In the genomic region with DNA sequence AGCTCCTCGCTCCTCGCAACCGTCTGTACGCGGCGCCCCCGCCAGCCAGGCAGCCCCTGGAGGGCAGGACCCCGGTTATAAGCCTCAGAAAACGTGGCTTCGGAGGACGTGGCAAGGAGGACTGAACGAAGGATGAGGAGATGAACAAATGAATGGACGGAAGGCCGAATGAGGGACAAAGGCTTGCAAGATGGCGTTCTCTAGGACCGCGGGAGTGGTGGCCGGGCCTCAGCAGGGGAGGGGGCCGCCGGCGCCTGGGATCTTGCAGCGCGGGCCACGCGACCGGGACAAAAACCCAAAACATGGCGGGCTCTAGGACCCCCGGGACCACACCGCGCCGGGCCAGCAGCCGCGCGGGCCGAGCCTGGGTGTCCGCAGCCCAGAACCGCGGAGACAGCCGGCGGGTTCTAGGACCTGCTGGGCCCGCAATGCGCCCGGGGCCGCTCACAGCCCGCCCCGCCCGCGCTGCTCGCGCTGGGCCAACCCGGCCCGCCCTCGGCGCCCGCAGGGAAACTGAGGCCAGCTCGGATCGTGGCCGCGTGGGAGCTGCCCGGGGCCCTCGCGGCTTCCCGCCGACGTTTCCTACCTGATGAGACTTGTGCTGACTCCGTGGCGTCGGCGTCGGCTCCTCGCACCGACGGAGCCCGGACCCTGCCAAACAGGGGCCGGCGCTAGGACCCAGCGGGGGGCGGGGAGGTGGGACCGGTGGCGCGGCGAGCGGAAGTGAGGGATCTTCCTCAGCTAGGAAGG, we compare ENCODE assay signal across 1 cellular context.
TF ChIP-seq lines count a peak whose summit lies in the region.

No MANE protein-coding gene starts in this region.

TF ChIP-seq in SK-N-SH treated with all-trans-retinoic acid at 6 μM for 48 hours, 23 proteins besides CTCF, POLR2A, EP300 and RAD21 (continued from another document):
- TF ChIP-seq POU6F1 (CRISPR knock-in tag; IDR thresholded peaks at IDR 0.05; ENCODE audit: borderline replicate concordance, low read depth), result 0 out of 2 replicates have a peak, but pooled peaks have one; percentile 20
- TF ChIP-seq, protein P1, sequence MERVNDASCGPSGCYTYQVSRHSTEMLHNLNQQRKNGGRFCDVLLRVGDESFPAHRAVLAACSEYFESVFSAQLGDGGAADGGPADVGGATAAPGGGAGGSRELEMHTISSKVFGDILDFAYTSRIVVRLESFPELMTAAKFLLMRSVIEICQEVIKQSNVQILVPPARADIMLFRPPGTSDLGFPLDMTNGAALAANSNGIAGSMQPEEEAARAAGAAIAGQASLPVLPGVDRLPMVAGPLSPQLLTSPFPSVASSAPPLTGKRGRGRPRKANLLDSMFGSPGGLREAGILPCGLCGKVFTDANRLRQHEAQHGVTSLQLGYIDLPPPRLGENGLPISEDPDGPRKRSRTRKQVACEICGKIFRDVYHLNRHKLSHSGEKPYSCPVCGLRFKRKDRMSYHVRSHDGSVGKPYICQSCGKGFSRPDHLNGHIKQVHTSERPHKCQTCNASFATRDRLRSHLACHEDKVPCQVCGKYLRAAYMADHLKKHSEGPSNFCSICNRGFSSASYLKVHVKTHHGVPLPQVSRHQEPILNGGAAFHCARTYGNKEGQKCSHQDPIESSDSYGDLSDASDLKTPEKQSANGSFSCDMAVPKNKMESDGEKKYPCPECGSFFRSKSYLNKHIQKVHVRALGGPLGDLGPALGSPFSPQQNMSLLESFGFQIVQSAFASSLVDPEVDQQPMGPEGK (CRISPR knock-in tag; IDR thresholded peaks at IDR 0.05; ENCODE audit: borderline replicate concordance), result no peak
- TF ChIP-seq, protein P2, sequence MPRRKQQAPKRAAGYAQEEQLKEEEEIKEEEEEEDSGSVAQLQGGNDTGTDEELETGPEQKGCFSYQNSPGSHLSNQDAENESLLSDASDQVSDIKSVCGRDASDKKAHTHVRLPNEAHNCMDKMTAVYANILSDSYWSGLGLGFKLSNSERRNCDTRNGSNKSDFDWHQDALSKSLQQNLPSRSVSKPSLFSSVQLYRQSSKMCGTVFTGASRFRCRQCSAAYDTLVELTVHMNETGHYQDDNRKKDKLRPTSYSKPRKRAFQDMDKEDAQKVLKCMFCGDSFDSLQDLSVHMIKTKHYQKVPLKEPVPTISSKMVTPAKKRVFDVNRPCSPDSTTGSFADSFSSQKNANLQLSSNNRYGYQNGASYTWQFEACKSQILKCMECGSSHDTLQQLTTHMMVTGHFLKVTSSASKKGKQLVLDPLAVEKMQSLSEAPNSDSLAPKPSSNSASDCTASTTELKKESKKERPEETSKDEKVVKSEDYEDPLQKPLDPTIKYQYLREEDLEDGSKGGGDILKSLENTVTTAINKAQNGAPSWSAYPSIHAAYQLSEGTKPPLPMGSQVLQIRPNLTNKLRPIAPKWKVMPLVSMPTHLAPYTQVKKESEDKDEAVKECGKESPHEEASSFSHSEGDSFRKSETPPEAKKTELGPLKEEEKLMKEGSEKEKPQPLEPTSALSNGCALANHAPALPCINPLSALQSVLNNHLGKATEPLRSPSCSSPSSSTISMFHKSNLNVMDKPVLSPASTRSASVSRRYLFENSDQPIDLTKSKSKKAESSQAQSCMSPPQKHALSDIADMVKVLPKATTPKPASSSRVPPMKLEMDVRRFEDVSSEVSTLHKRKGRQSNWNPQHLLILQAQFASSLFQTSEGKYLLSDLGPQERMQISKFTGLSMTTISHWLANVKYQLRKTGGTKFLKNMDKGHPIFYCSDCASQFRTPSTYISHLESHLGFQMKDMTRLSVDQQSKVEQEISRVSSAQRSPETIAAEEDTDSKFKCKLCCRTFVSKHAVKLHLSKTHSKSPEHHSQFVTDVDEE (CRISPR knock-in tag; IDR thresholded peaks at IDR 0.05), result no peak
